ENCODE assay signal across 8 cellular contexts in the genomic region with DNA sequence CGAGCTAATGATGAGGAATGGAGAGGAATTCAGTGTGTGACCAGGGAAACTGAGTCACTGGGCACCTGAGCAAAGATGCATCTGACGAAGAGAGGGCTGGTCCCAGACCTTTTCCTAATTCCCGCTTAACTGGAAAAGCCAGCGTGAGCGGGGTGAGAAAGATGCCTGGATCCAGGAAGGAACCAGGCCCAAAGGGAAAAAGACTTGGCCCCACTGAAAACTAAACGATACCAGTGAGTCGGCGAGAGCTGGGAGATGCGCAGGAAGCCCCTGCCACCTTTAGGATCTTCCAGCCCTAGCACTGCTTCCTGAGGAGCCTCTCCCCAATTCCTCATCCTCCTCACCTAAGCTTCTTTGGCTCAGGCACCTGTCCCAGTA. TPM values are rescaled to one million over a fixed set of nuclear protein-coding genes. Genes with fewer than 3 reads are reported as not detected.
DNase-seq lines count a peak whose midpoint lies in the region; ATAC-seq and TF ChIP-seq lines count a peak whose summit lies in the region.

No MANE protein-coding gene starts in this region.

- peak overlapping the region; percentile 21 for H3K27ac Mint-ChIP-seq in Caco-2 (ENCODE audit: unreplicated experiment)

- BruUV-seq in Caco-2 (replicated peaks; lab: Mats Ljungman, UMichigan) = no TSS peak

- H3K9me3 ChIP-seq in Caco-2 (no peaks in the 10 kb centered on the region), RWPE2 (ENCODE audit: severe bottlenecking) (no peaks in the 10 kb centered on the region), esophagus squamous epithelium (no peaks in the 10 kb centered on the region), osteoblast (ENCODE audit: low read depth, low read length) (no peaks in the 10 kb centered on the region)

- DNase-seq in Caco-2 (peak in 1 of 2 experiments; percentile 26), RWPE2 (ENCODE audit: low spot score) (no peak), esophagus squamous epithelium (lab: John Stamatoyannopoulos, UW) (no peak), osteoblast (ENCODE audit: insufficient read length, low spot score, missing footprints) (peak; percentile 44), medulla oblongata (ENCODE audit: extremely low spot score) (no peak), GM20000 (ENCODE audit: low spot score) (no peak)
- DNase-seq in NK-92 treated with Interleukin-12 subunit alpha and Interleukin-12 subunit beta, amount 100 ng/mL, for 24 hours (lab: John Stamatoyannopoulos, UW) = no peak

- TF ChIP-seq CTCF in Caco-2 (IDR thresholded peaks at IDR 0.05; ENCODE audit: insufficient read depth in 1 of 2, low read depth in 1 of 2, low read length in 1 of 2, severe bottlenecking in 1 of 2, unreplicated experiment in 1 of 2) = no peak
- TF ChIP-seq CTCF in RWPE2 (IDR thresholded peaks at IDR 0.05; ENCODE audit: poor library complexity, severe bottlenecking) = no peak
- TF ChIP-seq CTCF in esophagus squamous epithelium (IDR thresholded peaks at IDR 0.05) = no peak
- no peak for TF ChIP-seq CTCF in osteoblast (IDR thresholded peaks at IDR 0.05; ENCODE audit: extremely low read depth, low read depth, low read length)
- TF ChIP-seq CTCF in GM20000 (IDR thresholded peaks at IDR 0.05; ENCODE audit: extremely low read depth, missing control alignments) = no peak

- CTCF ChIA-PET in Caco-2 (lab: Charles Lee) = interaction anchor here (0.6 to 1.4 kb wide), 4 partner anchors 14 to 238 kb away, joined by 3 to 7 read pairs (median 4); no protein-coding TSS in a partner anchor

- no peaks in the 10 kb centered on the region for H3K27me3 Mint-ChIP-seq in Caco-2 (ENCODE audit: insufficient read depth, unreplicated experiment)

- peaks cover 4% of the 10 kb centered on the region for H3K36me3 Mint-ChIP-seq in Caco-2 (ENCODE audit: insufficient read depth, unreplicated experiment)

- POLR2A ChIA-PET in Caco-2 (lab: Charles Lee) = interaction anchor here (1.4 kb wide), 1 partner anchor 15 kb away, joined by 19 read pairs; a partner anchor contains a TSS

- H2AFZ ChIP-seq in osteoblast (ENCODE audit: low read length) = peak overlapping the region; percentile 39

- no peak for TF ChIP-seq POLR2A in esophagus squamous epithelium (IDR thresholded peaks at IDR 0.05)

- H3K27ac ChIP-seq in RWPE2 (ENCODE audit: poor library complexity, severe bottlenecking) (no peak overlapping the region), esophagus squamous epithelium (peak overlapping the region; percentile 75 to 84 (median 80)), osteoblast (ENCODE audit: low read depth, low read length) (no peak overlapping the region)

- H3K36me3 ChIP-seq in Caco-2 (ENCODE audit: control insufficient read depth, insufficient read depth, low read length) = peaks cover 2% of the 10 kb centered on the region; the same call in 1 of the 2 replicates
- H3K36me3 ChIP-seq in RWPE2 (ENCODE audit: low read depth) = peaks cover 5% of the 10 kb centered on the region
- peaks cover 0 to 39% (median 0%) of the 10 kb centered on the region in 3 donors for H3K36me3 ChIP-seq in esophagus squamous epithelium
- peaks cover 19% of the 10 kb centered on the region for H3K36me3 ChIP-seq in osteoblast (ENCODE audit: insufficient read depth, low read length)

- no peaks in the 10 kb centered on the region for H3K9me3 Mint-ChIP-seq in Caco-2 (ENCODE audit: unreplicated experiment)

- WGBS in esophagus squamous epithelium, 2 donors = 34 to 60% methylated on average over 9 of the region's 9 CpGs

- intact Hi-C loops in Caco-2 (cut with micrococcal nuclease; ENCODE audit: unreplicated experiment) (loop anchor here (1.0 kb wide), 2 partner anchors 15 to 33 kb away; a partner anchor contains a TSS), esophagus squamous epithelium (cut with DNase I) (no loop called here)

- H3K4me2 ChIP-seq in osteoblast (ENCODE audit: insufficient read depth, low read length) = peak overlapping the region; percentile 95

- no peak for ATAC-seq in RWPE2 (ENCODE audit: low read depth)
- ATAC-seq in GM21737 (IDR thresholded peaks at IDR 0.05; ENCODE audit: unreplicated experiment) = no peak

- peaks cover 2% of the 10 kb centered on the region for H4K20me1 ChIP-seq in osteoblast (ENCODE audit: insufficient read depth, low read length)

- H3K79me2 ChIP-seq in osteoblast (ENCODE audit: insufficient read depth, low read length) = peaks cover 12% of the 10 kb centered on the region

- H3K27me3 ChIP-seq in Caco-2 (replicated peaks; ENCODE audit: control insufficient read depth, insufficient read depth, low read length) (no peaks in the 10 kb centered on the region), RWPE2 (ENCODE audit: insufficient read depth, poor library complexity, severe bottlenecking) (no peaks in the 10 kb centered on the region), esophagus squamous epithelium (no peaks in the 10 kb centered on the region), osteoblast (ENCODE audit: insufficient read depth, low read length) (no peaks in the 10 kb centered on the region)

- peaks cover 22% of the 10 kb centered on the region for H3K4me1 Mint-ChIP-seq in Caco-2 (ENCODE audit: low read depth, unreplicated experiment)

- peak overlapping the region; percentile 92 for H3K4me3 Mint-ChIP-seq in Caco-2 (ENCODE audit: unreplicated experiment)

- peaks cover 5% of the 10 kb centered on the region for H3K4me1 ChIP-seq in Caco-2
- no peaks in the 10 kb centered on the region for H3K4me1 ChIP-seq in RWPE2 (ENCODE audit: insufficient read depth, poor library complexity, severe bottlenecking)
- peaks cover 10 to 20% (median 13%) of the 10 kb centered on the region in 3 donors for H3K4me1 ChIP-seq in esophagus squamous epithelium
- H3K4me1 ChIP-seq in osteoblast (ENCODE audit: insufficient read depth, low read length) = peaks cover 19% of the 10 kb centered on the region

- H3K4me3 ChIP-seq in Caco-2 (ENCODE audit: low read depth, low read length) = peak overlapping the region; percentile 75
- peak overlapping the region; percentile 72 for H3K4me3 ChIP-seq in RWPE2 (ENCODE audit: severe bottlenecking)
- peak overlapping the region; percentile 59 to 86 (median 72) for H3K4me3 ChIP-seq in esophagus squamous epithelium
- peak overlapping the region; percentile 84 for H3K4me3 ChIP-seq in osteoblast (ENCODE audit: insufficient read depth, low read length)

RNA-seq across cellular contexts. Expression of a gene that starts 0.5 kb away (rescaled TPM):
- total RNA-seq in Caco-2 (2022) (25.0 and 26.8 TPM in 2 replicates), esophagus squamous epithelium (10 to 100 TPM in 2 of 4 donors, 1 to 10 TPM in 2; 6.0 to 27.7 (median 10.4) TPM), osteoblast (21.8 and 22.4 TPM in 2 replicates)

RNA-seq across cellular contexts. Expression of a gene that starts 14.9 kb away (rescaled TPM):
- 8.7 and 13.6 TPM in 2 replicates for total RNA-seq in Caco-2 (2022)
- 10 to 100 TPM in 1 of 4 donors, 1 to 10 TPM in 3; 4.3 to 10.4 (median 6.4) TPM for total RNA-seq in esophagus squamous epithelium
- total RNA-seq in osteoblast = 4.4 and 5.1 TPM in 2 replicates

RNA-seq across cellular contexts. Expression of a gene that starts 15.1 kb away (rescaled TPM):
- total RNA-seq in Caco-2 (2022) = 73.0 and 74.5 TPM in 2 replicates
- total RNA-seq in esophagus squamous epithelium = 10 to 100 TPM; 33.0 to 60.8 (median 40.4) TPM
- 47.8 and 50.4 TPM in 2 replicates for total RNA-seq in osteoblast

RNA-seq across cellular contexts. Expression of a gene that starts 30.3 kb away (rescaled TPM):
- 6.3 and 7.5 TPM in 2 replicates for total RNA-seq in Caco-2 (2022)
- total RNA-seq in esophagus squamous epithelium = 1 to 10 TPM; 1.1 to 5.9 (median 2.4) TPM
- total RNA-seq in osteoblast = 2.1 and 2.2 TPM in 2 replicates

RNA-seq across cellular contexts. Expression of a gene that starts 32.9 kb away (rescaled TPM):
- total RNA-seq in Caco-2 (2022) (161 and 167 TPM in 2 replicates), esophagus squamous epithelium (100 to 1,000 TPM in 3 of 4 donors, 10 to 100 TPM in 1; 63.0 to 157 (median 124) TPM), osteoblast (18.5 and 19.2 TPM in 2 replicates)

Comparison
In these comparisons a context has a peak if more than half of its experiments do, and no peak if none do; other contexts are left out.
1. H3K27ac ChIP-seq: peak in esophagus squamous epithelium (4 of 4); none in RWPE2 (single experiment) and osteoblast (single experiment).
2. Peak in every context shown above with its lines, with median percentiles within 50 percentile points of each other: H3K4me3 ChIP-seq.